In genomic region chr7:112207106-112207592, GRCh38 we compare ENCODE assay signal across 8 cellular contexts. TPM values are rescaled to one million over a fixed set of nuclear protein-coding genes. Genes with fewer than 3 reads are reported as not detected.
DNase-seq lines count a peak whose midpoint lies in the region; ATAC-seq and TF ChIP-seq lines count a peak whose summit lies in the region.

No MANE protein-coding gene starts in this region.

- H3K4me3 ChIP-seq in AG10803 (ENCODE audit: low read length) (peak overlapping the region; percentile 94), GM23248 (peak overlapping the region; percentile 97), WERI-Rb-1 (ENCODE audit: low read depth, low read length) (peak overlapping the region; percentile 90), skeletal muscle satellite cell (ENCODE audit: low read length) (peak overlapping the region; percentile 97)

- peaks cover 22% of the 10 kb centered on the region for H3K4me1 ChIP-seq in GM23248 (ENCODE audit: insufficient read depth)
- H3K4me1 ChIP-seq in skeletal muscle satellite cell (ENCODE audit: control insufficient read depth, insufficient read depth, low read length): peaks cover 11% of the 10 kb centered on the region

- peak overlapping the region; percentile 99 for H2AFZ ChIP-seq in GM23248

- no peak for TF ChIP-seq CTCF in AG10803 (conservative IDR thresholded peaks at IDR 0.05; ENCODE audit: low read length)
- no peak for TF ChIP-seq CTCF in WERI-Rb-1 (IDR thresholded peaks at IDR 0.05; ENCODE audit: low read depth, low read length)

- ATAC-seq in HG03521 (IDR thresholded peaks at IDR 0.05; ENCODE audit: unreplicated experiment) (no peak), HG03039 (IDR thresholded peaks at IDR 0.05; ENCODE audit: unreplicated experiment) (no peak)

- H3K27me3 ChIP-seq in GM23248 (replicated peaks; ENCODE audit: insufficient read depth): no peaks in the 10 kb centered on the region
- H3K27me3 ChIP-seq in WERI-Rb-1 (ENCODE audit: insufficient read depth, low read depth, severe bottlenecking): no peaks in the 10 kb centered on the region
- H3K27me3 ChIP-seq in skeletal muscle satellite cell (ENCODE audit: control insufficient read depth, insufficient read depth, low read length): no peaks in the 10 kb centered on the region

- H4K20me1 ChIP-seq in GM23248 (ENCODE audit: insufficient read depth): peaks cover 5% of the 10 kb centered on the region; the same call in 1 of the 2 replicates

- peak overlapping the region; percentile 50 for H3K27ac ChIP-seq in GM23248
- H3K27ac ChIP-seq in WERI-Rb-1: peak overlapping the region; percentile 51

- H3K36me3 ChIP-seq in GM23248 (ENCODE audit: low read depth): no peaks in the 10 kb centered on the region
- H3K36me3 ChIP-seq in WERI-Rb-1: no peaks in the 10 kb centered on the region
- H3K36me3 ChIP-seq in skeletal muscle satellite cell (ENCODE audit: insufficient read depth, low read length): no peaks in the 10 kb centered on the region

- 0 to 2% methylated on average over 8 of the region's 8 CpGs for whole genome bisulfite sequencing in GM23248 (ENCODE audit: low coverage in 1 of 2, low lambda C conversion rate in 2 of 2, missing lambda C conversion rate in 2 of 2), 2 experiments

- no peaks in the 10 kb centered on the region for H3K9me2 ChIP-seq in GM23248 (ENCODE audit: insufficient read depth)

- peak; percentile 4 for DNase-seq in AG10803 (ENCODE audit: low read depth)
- DNase-seq in GM23248: no peak
- DNase-seq in WERI-Rb-1: no peak
- DNase-seq in hepatic stellate cell (ENCODE audit: low spot score): peak; percentile 16
- DNase-seq in GM19238 (ENCODE audit: insufficient read length, low spot score): no peak

- H3F3A ChIP-seq in GM23248 (ENCODE audit: insufficient read depth): peaks cover 7% of the 10 kb centered on the region; the same call in 1 of the 2 replicates

- H3K9ac ChIP-seq in GM23248: peak overlapping the region; percentile 88
- H3K9ac ChIP-seq in skeletal muscle satellite cell (ENCODE audit: low read depth, low read length): peak overlapping the region; percentile 93

- H3K9me3 ChIP-seq in GM23248 (ENCODE audit: low read depth) (no peaks in the 10 kb centered on the region), WERI-Rb-1 (ENCODE audit: severe bottlenecking) (no peaks in the 10 kb centered on the region), skeletal muscle satellite cell (replicated peaks; ENCODE audit: low read length) (no peaks in the 10 kb centered on the region)

- peaks cover 71% of the 10 kb centered on the region for H3K79me2 ChIP-seq in GM23248 (ENCODE audit: insufficient read depth)

- in situ Hi-C loops in GM23248 (cut with MboI): no loop called here

- peak overlapping the region; percentile 97 for H3K4me2 ChIP-seq in GM23248 (ENCODE audit: unreplicated experiment)
- H3K4me2 ChIP-seq in skeletal muscle satellite cell (ENCODE audit: low read length): peak overlapping the region; percentile 87

RNA-seq across cellular contexts. Expression of gene ZNF277, which starts 0.7 kb away (rescaled TPM):
- total RNA-seq in GM23248 (2014; rRNA removed; shearing (Covaris generic)): 25.1 and 29.6 TPM in 2 replicates
- 10.0 and 11.5 TPM in 2 replicates for polyA plus RNA-seq in GM23248 (2016; fragmentation: Nextera tagmentation; extraction: Ambion mirVana)
- 21.4 and 33.5 TPM in 2 replicates for total RNA-seq in skeletal muscle satellite cell (2012; rRNA removed)

RNA-seq across cellular contexts. Expression of gene DOCK4, which starts 0.9 kb away (rescaled TPM):
- total RNA-seq in GM23248 (2014; rRNA removed; shearing (Covaris generic)): 3.7 and 5.0 TPM in 2 replicates
- 2.0 and 2.1 TPM in 2 replicates for polyA plus RNA-seq in GM23248 (2016; fragmentation: Nextera tagmentation; extraction: Ambion mirVana)
- total RNA-seq in skeletal muscle satellite cell (2012; rRNA removed): 12.2 and 23.6 TPM in 2 replicates

Comparison
In these comparisons a context has a peak if more than half of its experiments do, and no peak if none do; other contexts are left out.
1. DNase-seq: peak in AG10803 (single experiment) and hepatic stellate cell (single experiment); none in GM23248 (single experiment), WERI-Rb-1 (single experiment) and GM19238 (single experiment).
2. Peak in every context shown above with its lines, with median percentiles within 50 percentile points of each other: H3K4me3 ChIP-seq.